20 cellular contexts compared by ENCODE assay signal in genomic region chr3:171077261-171077660, GRCh38. TPM values are rescaled to one million over a fixed set of nuclear protein-coding genes. Genes with fewer than 3 reads are reported as not detected.
DNase-seq lines count a peak whose midpoint lies in the region; ATAC-seq and TF ChIP-seq lines count a peak whose summit lies in the region.
"Had no signal": no experiment of that assay in that cellular context is flagged by ENCODE, and none has a peak within 500 bp of the region (broad histone marks: within the 10 kb centered on the region; RNA-seq: fewer than 3 reads in every experiment).

No MANE protein-coding gene starts in this region.

- H3K27me3 ChIP-seq in cardiac muscle cell (no peaks in the 10 kb centered on the region), heart right ventricle (no peaks in the 10 kb centered on the region)

- H3K4me3 ChIP-seq in cardiac muscle cell (no peak overlapping the region), heart right ventricle (no peak overlapping the region)
- H3K4me3 ChIP-seq: HAP-1 had no signal

- H3K4me1 ChIP-seq in cardiac muscle cell (ENCODE audit: low read depth) (peaks cover 29% of the 10 kb centered on the region), heart right ventricle (no peaks in the 10 kb centered on the region)
- H3K4me1 ChIP-seq: HAP-1 had no signal

- peak overlapping the region; percentile 67 for H3K27ac ChIP-seq in cardiac muscle cell
- H3K27ac ChIP-seq in heart right ventricle = no peak overlapping the region

- intact Hi-C loops in heart right ventricle (cut with DNase I) (no loop called here), sciatic nerve (cut with DNase I) (no loop called here)

- DNase-seq in cardiac muscle cell (ENCODE audit: low read depth in 1 of 2, low spot score in 1 of 2) (no peak), heart right ventricle (no peak), Caki2 (ENCODE audit: low read depth) (peak; percentile 85), OCI-M1 (lab: John Stamatoyannopoulos, UW) (peak; percentile 7), left kidney (ENCODE audit: low read depth, low spot score) (peak; percentile 24), sciatic nerve (ENCODE audit: low spot score) (no peak)
- DNase-seq: C1 segment of cervical spinal cord; Calu3; CD8-positive, alpha-beta memory T cell; DMS53; DMS79 treated with DMSO at 0.1 percent for 48 hours; GF-D8; GOT3; HFFc6 had no signal

- in situ Hi-C loops in Caki2 (cut with HindIII; ENCODE audit: low pct_unique_long_range_greater_than_20kb, low sequenced_read_pairs) = no loop called here

- ATAC-seq in heart right ventricle = no peak
- no peak for ATAC-seq in GM18909 (IDR thresholded peaks at IDR 0.05; ENCODE audit: poor library complexity, unreplicated experiment)
- no peak for ATAC-seq in sciatic nerve

- 88 to 91% methylated on average over 2 of the region's 2 CpGs for WGBS in heart right ventricle, 2 donors

- TF ChIP-seq CTCF in cardiac muscle cell (IDR thresholded peaks at IDR 0.05; ENCODE audit: low read depth, low read length) (no peak), heart right ventricle (IDR thresholded peaks at IDR 0.05) (no peak)

- H3K36me3 ChIP-seq in cardiac muscle cell (peaks cover 27% of the 10 kb centered on the region), heart right ventricle (peaks cover 0 to 50% (median 0%) of the 10 kb centered on the region in 9 donors)
- H3K36me3 ChIP-seq: HAP-1 had no signal

- H3K9me3 ChIP-seq in cardiac muscle cell (ENCODE audit: low read depth) (no peaks in the 10 kb centered on the region), heart right ventricle (no peaks in the 10 kb centered on the region)
- H3K9me3 ChIP-seq: HAP-1 had no signal

RNA-seq across cellular contexts. Expression of gene SLC2A2, which starts 50.7 kb away (rescaled TPM):
- total RNA-seq in cardiac muscle cell (not detected in 2 replicates), heart right ventricle (not detected), sciatic nerve (not detected)
- polyA plus RNA-seq in cardiac muscle cell (not detected in 2 replicates), heart right ventricle (not detected)
- not detected in 2 replicates for total RNA-seq in Caki2 (2014; rRNA removed; shearing (Covaris generic); ENCODE audit: low replicate concordance)
- total RNA-seq: A673; CD8-positive, alpha-beta memory T cell; Daoy; G401; HFFc6 had no signal
- polyA plus RNA-seq: BJ; CD8-positive, alpha-beta memory T cell had no signal

Comparison
In these comparisons a context has a peak if more than half of its experiments do, and no peak if none do; other contexts are left out.
1. DNase-seq: peak in Caki2 (single experiment), OCI-M1 (single experiment) and left kidney (single experiment); none in cardiac muscle cell (0 of 2), heart right ventricle (0 of 2) and sciatic nerve (single experiment).